Comparison of ENCODE assay signal across 8 cellular contexts in genomic region chr11:17730608-17731462, GRCh38. TPM values are rescaled to one million over a fixed set of nuclear protein-coding genes. Genes with fewer than 3 reads are reported as not detected.
A peak's percentile ranks its signal among the peaks of the same experiment; 100 is the strongest.
DNase-seq lines count a peak whose midpoint lies in the region; ATAC-seq and TF ChIP-seq lines count a peak whose summit lies in the region.

No MANE protein-coding gene starts in this region.

- H3K9me3 ChIP-seq in hepatocyte (ENCODE audit: low read depth) (no peaks in the 10 kb centered on the region), smooth muscle cell (replicated peaks; ENCODE audit: low read depth) (no peaks in the 10 kb centered on the region)

- no peaks in the 10 kb centered on the region for H3K79me2 ChIP-seq in hepatocyte
- no peaks in the 10 kb centered on the region for H3K79me2 ChIP-seq in smooth muscle cell (ENCODE audit: low read depth)

- H3K4me1 ChIP-seq in hepatocyte (ENCODE audit: insufficient read depth) (no peaks in the 10 kb centered on the region), smooth muscle cell (ENCODE audit: low read depth) (peaks cover 6% of the 10 kb centered on the region)

- H4K20me1 ChIP-seq in hepatocyte (ENCODE audit: insufficient read depth, poor library complexity, severe bottlenecking): no peaks in the 10 kb centered on the region
- no peaks in the 10 kb centered on the region for H4K20me1 ChIP-seq in smooth muscle cell (ENCODE audit: low read depth)

- H3K36me3 ChIP-seq in hepatocyte (replicated peaks; ENCODE audit: insufficient read depth, low read depth) (no peaks in the 10 kb centered on the region), smooth muscle cell (ENCODE audit: low read depth) (no peaks in the 10 kb centered on the region)

- H3K4me2 ChIP-seq in hepatocyte: no peak overlapping the region
- H3K4me2 ChIP-seq in smooth muscle cell: no peak overlapping the region

- no peak overlapping the region for H3K4me3 ChIP-seq in hepatocyte
- H3K4me3 ChIP-seq in smooth muscle cell: no peak overlapping the region

- H3K9ac ChIP-seq in smooth muscle cell (ENCODE audit: low read depth): no peak overlapping the region

- DNase-seq in activated gamma-delta T cell treated with Interleukin-2 at 50 U/mL for 16 hours (peak; percentile 38), activated gamma-delta T cell (lab: John Stamatoyannopoulos, UW) (no peak), NCI-H2029 (lab: John Stamatoyannopoulos, UW) (peak; percentile 90), T-helper 2 cell (peak in 3 of 5 experiments; percentile 12 to 48 (median 36)), astrocyte of the hippocampus (ENCODE audit: low read depth, low spot score) (peak; percentile 94), hepatocyte (ENCODE audit: low spot score) (peak; percentile 89), smooth muscle cell (lab: John Stamatoyannopoulos, UW; ENCODE audit: unreplicated experiment) (peak; percentile 36)

- peak; percentile 68 for ATAC-seq in HG02973 (IDR thresholded peaks at IDR 0.05; ENCODE audit: unreplicated experiment)

- peaks cover 63% of the 10 kb centered on the region for H3K27me3 ChIP-seq in hepatocyte
- H3K27me3 ChIP-seq in smooth muscle cell (ENCODE audit: low read depth): peaks cover 71% of the 10 kb centered on the region

- H3K9me2 ChIP-seq in hepatocyte (replicated peaks; ENCODE audit: insufficient read depth): no peaks in the 10 kb centered on the region

- H3K27ac ChIP-seq in hepatocyte: no peak overlapping the region
- H3K27ac ChIP-seq in smooth muscle cell (ENCODE audit: low read depth): no peak overlapping the region

- H3F3A ChIP-seq in smooth muscle cell (ENCODE audit: low read depth): no peaks in the 10 kb centered on the region

- WGBS in hepatocyte (ENCODE audit: low lambda C conversion rate, missing lambda C conversion rate): 20% methylated on average over 9 of the region's 9 CpGs
- WGBS in smooth muscle cell (ENCODE audit: low lambda C conversion rate): 23% methylated on average over 9 of the region's 9 CpGs

- H2AFZ ChIP-seq in hepatocyte (no peak overlapping the region), smooth muscle cell (ENCODE audit: low read depth) (no peak overlapping the region)

- peak; percentile 88 for TF ChIP-seq CTCF in hepatocyte (IDR thresholded peaks at IDR 0.05; ENCODE audit: poor library complexity)
- TF ChIP-seq CTCF in smooth muscle cell (IDR thresholded peaks at IDR 0.05; ENCODE audit: borderline replicate concordance, insufficient read depth, poor library complexity, severe bottlenecking): peak; percentile 82

RNA-seq across cellular contexts. Expression of gene KCNC1, which starts 3.7 kb away (rescaled TPM):
- total RNA-seq in hepatocyte: 0.08 and 0.20 TPM in 2 replicates
- 0.01 and 0.66 TPM in 2 replicates for polyA plus RNA-seq in hepatocyte
- total RNA-seq in smooth muscle cell: 0.18 TPM in 1 of 2 replicates, not detected in the other
- polyA plus RNA-seq in smooth muscle cell: 0.30 TPM in 1 of 2 replicates, not detected in the other

RNA-seq across cellular contexts. Expression of gene MYOD1, which starts 11.5 kb away (rescaled TPM):
- total RNA-seq in hepatocyte (not detected in 2 replicates), smooth muscle cell (not detected in 2 replicates)
- polyA plus RNA-seq in hepatocyte (not detected in 2 replicates), smooth muscle cell (not detected in 2 replicates)
